ENCODE assay signal across 1 cellular context in genomic region chr10:33334170-33334838, GRCh38.
TF ChIP-seq lines count a peak whose summit lies in the region.

Gene NRP1 (minus strand): TSS chr10:33334667. CDS start chr10:33334382, 285 bp downstream.

TF ChIP-seq in GM23338, 12 proteins besides CTCF, POLR2A, EP300 and RAD21 (continued from another document):
- TF ChIP-seq ETS1 (IDR thresholded peaks at IDR 0.05): no peak
- TF ChIP-seq ZNF114 (CRISPR knock-in tag; IDR thresholded peaks at IDR 0.05): no peak
- TF ChIP-seq NANOG (IDR thresholded peaks at IDR 0.05; ENCODE audit: borderline replicate concordance): no peak
- TF ChIP-seq, protein P1, sequence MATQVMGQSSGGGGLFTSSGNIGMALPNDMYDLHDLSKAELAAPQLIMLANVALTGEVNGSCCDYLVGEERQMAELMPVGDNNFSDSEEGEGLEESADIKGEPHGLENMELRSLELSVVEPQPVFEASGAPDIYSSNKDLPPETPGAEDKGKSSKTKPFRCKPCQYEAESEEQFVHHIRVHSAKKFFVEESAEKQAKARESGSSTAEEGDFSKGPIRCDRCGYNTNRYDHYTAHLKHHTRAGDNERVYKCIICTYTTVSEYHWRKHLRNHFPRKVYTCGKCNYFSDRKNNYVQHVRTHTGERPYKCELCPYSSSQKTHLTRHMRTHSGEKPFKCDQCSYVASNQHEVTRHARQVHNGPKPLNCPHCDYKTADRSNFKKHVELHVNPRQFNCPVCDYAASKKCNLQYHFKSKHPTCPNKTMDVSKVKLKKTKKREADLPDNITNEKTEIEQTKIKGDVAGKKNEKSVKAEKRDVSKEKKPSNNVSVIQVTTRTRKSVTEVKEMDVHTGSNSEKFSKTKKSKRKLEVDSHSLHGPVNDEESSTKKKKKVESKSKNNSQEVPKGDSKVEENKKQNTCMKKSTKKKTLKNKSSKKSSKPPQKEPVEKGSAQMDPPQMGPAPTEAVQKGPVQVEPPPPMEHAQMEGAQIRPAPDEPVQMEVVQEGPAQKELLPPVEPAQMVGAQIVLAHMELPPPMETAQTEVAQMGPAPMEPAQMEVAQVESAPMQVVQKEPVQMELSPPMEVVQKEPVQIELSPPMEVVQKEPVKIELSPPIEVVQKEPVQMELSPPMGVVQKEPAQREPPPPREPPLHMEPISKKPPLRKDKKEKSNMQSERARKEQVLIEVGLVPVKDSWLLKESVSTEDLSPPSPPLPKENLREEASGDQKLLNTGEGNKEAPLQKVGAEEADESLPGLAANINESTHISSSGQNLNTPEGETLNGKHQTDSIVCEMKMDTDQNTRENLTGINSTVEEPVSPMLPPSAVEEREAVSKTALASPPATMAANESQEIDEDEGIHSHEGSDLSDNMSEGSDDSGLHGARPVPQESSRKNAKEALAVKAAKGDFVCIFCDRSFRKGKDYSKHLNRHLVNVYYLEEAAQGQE (IDR thresholded peaks at IDR 0.05; ENCODE audit: unreplicated experiment): no peak
- TF ChIP-seq EZH2phosphoT487 (IDR thresholded peaks at IDR 0.05; ENCODE audit: unreplicated experiment): no peak
- no peak for TF ChIP-seq EZH2 (IDR thresholded peaks at IDR 0.05; ENCODE audit: low read depth, unreplicated experiment)
TF ChIP-seq in GM23338: peak in this region for 0.
